12 cellular contexts compared by ENCODE assay signal in the genomic region with DNA sequence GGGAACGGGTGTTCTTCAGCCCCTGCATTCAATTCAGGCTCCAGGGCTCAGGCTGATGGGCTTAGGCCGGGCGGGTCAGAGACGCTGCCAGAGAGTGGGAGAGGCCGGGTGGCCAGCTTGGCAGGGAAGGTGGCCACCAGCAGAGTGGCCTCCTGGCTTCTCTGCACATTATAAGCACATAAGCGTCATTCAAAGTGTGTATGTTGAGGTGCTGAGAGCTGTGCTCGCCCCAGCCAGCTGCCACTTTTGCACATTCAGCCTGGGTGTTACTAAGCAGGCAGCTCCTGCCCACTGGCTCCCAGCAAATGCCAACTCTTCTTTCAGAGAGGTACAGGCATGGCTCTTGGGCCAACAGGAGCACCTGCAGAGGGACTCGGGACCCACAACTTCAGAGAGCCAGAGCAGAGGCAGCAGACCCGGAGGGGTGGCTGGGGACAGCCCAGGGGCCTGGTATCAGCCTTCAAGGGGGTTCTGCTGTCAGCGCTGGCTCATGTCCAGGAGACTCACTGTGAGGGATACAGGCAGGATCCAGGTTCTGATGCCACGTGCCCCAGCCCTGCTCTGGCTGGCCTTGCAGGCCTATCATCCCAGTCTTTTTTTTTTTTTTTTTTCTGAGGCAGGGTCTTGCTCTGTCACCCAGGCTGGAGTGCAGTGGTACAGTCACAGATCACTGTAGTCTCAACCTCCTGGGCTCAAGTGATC. TPM values are rescaled to one million over a fixed set of nuclear protein-coding genes. Genes with fewer than 3 reads are reported as not detected.
DNase-seq lines count a peak whose midpoint lies in the region; ATAC-seq and TF ChIP-seq lines count a peak whose summit lies in the region.
"Had no signal": no experiment of that assay in that cellular context is flagged by ENCODE, and none has a peak within 500 bp of the region (broad histone marks: within the 10 kb centered on the region; RNA-seq: fewer than 3 reads in every experiment).

No MANE protein-coding gene starts in this region.

- peak overlapping the region; percentile 35 for H3K9ac ChIP-seq in muscle layer of colon (ENCODE audit: low read length)

- peak overlapping the region; percentile 100 for H3K27ac Mint-ChIP-seq in chondrocyte (ENCODE audit: unreplicated experiment)

- peak overlapping the region; percentile 93 for H3K27ac ChIP-seq in muscle layer of colon (ENCODE audit: low read depth, low read length)
- H3K27ac ChIP-seq: testis, VCaP had no signal

- H3K27me3 ChIP-seq in muscle layer of colon (ENCODE audit: control insufficient read depth in 1 of 2, insufficient read depth in 2 of 2, low read length in 2 of 2), result no peaks in the 10 kb centered on the region
- H3K27me3 ChIP-seq: testis had no signal

- intact Hi-C loops in Right ventricle myocardium inferior (cut with DNase I), result loop anchor here (2.0 kb wide), 1 partner anchor 44 kb away; no protein-coding TSS in a partner anchor
- intact Hi-C loops in left cardiac atrium (cut with DNase I), result no loop called here
- intact Hi-C loops in mucosa of descending colon (cut with DNase I, micrococcal nuclease), result no loop called here

- peaks cover 4% of the 10 kb centered on the region for H3K36me3 Mint-ChIP-seq in chondrocyte (ENCODE audit: low read depth)

- H3K27me3 Mint-ChIP-seq in chondrocyte (ENCODE audit: low read depth), result no peaks in the 10 kb centered on the region

- H3K36me3 ChIP-seq in muscle layer of colon (ENCODE audit: insufficient read depth, low read length), result no peaks in the 10 kb centered on the region
- no peaks in the 10 kb centered on the region for H3K36me3 ChIP-seq in mucosa of descending colon (ENCODE audit: low read depth)

- DNase-seq in Right ventricle myocardium inferior (ENCODE audit: missing footprints), result peak; percentile 64
- DNase-seq in left cardiac atrium, result no peak
- no peak for DNase-seq in chondrocyte (ENCODE audit: low spot score)
- DNase-seq in putamen (ENCODE audit: low spot score), result no peak
- no peak for DNase-seq in mucosa of descending colon
- DNase-seq: activated naive CD4-positive, alpha-beta T cell; MM.1S; testis had no signal

- ATAC-seq in Right ventricle myocardium inferior, result peak; percentile 6
- no peak for ATAC-seq in left cardiac atrium
- ATAC-seq in GM19463 (IDR thresholded peaks at IDR 0.05; ENCODE audit: unreplicated experiment), result no peak
- no peak for ATAC-seq in mucosa of descending colon
- ATAC-seq in HG03135 (IDR thresholded peaks at IDR 0.05; ENCODE audit: unreplicated experiment), result no peak

- H3K4me3 ChIP-seq in muscle layer of colon (ENCODE audit: low read depth in 1 of 2, low read length in 2 of 2) (no peak overlapping the region), mucosa of descending colon (no peak overlapping the region)
- H3K4me3 ChIP-seq: testis had no signal

- H3K4me3 Mint-ChIP-seq in chondrocyte (ENCODE audit: unreplicated experiment), result no peak overlapping the region

- TF ChIP-seq CTCF in chondrocyte (IDR thresholded peaks at IDR 0.05), result no peak
- TF ChIP-seq CTCF in mucosa of descending colon (IDR thresholded peaks at IDR 0.05), result no peak

- peaks cover 94% of the 10 kb centered on the region for H3K4me1 ChIP-seq in muscle layer of colon (ENCODE audit: insufficient read depth, low read length)
- H3K4me1 ChIP-seq in mucosa of descending colon (ENCODE audit: low read depth), result peaks cover 36% of the 10 kb centered on the region

- no peaks in the 10 kb centered on the region for H3K9me3 ChIP-seq in muscle layer of colon (ENCODE audit: low read length)
- no peaks in the 10 kb centered on the region for H3K9me3 ChIP-seq in mucosa of descending colon
- H3K9me3 ChIP-seq: testis had no signal

- peaks cover 95% of the 10 kb centered on the region for H3K4me1 Mint-ChIP-seq in chondrocyte (ENCODE audit: low read depth)

- no peaks in the 10 kb centered on the region for H3K9me3 Mint-ChIP-seq in chondrocyte (ENCODE audit: low read depth)

RNA-seq across cellular contexts. Expression of a gene that starts 8.8 kb away (rescaled TPM):
- total RNA-seq in Right ventricle myocardium inferior (88.4 TPM), left cardiac atrium (10 to 100 TPM; 50.7 to 51.4 TPM), chondrocyte (243 to 296 TPM (median 282 TPM) in 3 replicates), mucosa of descending colon (100 to 1,000 TPM in 1 of 3 donors, 10 to 100 TPM in 2; 11.8 to 151 (median 28.2) TPM)

RNA-seq across cellular contexts. Expression of a gene that starts 48.3 kb away (rescaled TPM):
- 2.0 TPM for total RNA-seq in Right ventricle myocardium inferior
- 1 to 10 TPM; 1.4 to 4.0 TPM for total RNA-seq in left cardiac atrium
- total RNA-seq in chondrocyte, result 13.0 to 25.0 TPM (median 20.8 TPM) in 3 replicates
- 1 to 10 TPM; 1.2 to 2.2 (median 1.8) TPM for total RNA-seq in mucosa of descending colon
